ENCODE assay signal across 31 cellular contexts in the genomic region with DNA sequence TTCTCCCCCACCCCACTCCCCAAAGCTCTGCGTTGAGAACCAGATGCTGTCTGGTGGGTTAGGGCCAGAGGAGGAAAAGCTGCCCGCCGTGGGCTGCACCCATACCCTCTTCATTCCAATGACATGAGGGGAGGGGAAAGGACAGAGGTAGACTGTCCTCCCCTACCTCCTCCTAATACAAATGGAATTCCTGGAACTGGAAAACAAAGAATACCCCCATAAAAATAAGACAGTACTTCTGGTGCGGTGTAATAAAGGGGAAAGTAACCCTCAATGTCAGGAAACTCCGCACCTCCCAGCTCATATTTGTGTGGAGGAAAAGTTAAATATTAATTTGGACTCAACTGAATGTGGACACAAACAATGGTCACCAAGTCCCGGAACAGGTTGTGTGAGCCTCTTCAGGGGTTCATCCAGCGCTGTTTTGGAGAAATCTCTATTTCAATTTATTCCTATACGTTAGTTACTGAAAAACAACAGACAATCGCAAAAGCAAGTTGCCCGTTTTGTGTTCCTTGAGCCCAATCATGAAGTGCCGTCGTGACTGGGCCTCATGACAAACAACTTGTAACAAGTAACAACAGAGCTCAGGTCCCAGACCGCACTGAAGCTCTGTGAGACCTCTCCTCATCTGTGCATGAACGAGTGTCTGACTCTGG. TPM values are rescaled to one million over a fixed set of nuclear protein-coding genes. Genes with fewer than 3 reads are reported as not detected.
A peak's percentile ranks its signal among the peaks of the same experiment; 100 is the strongest.
DNase-seq lines count a peak whose midpoint lies in the region; ATAC-seq and TF ChIP-seq lines count a peak whose summit lies in the region.
"Had no signal": no experiment of that assay in that cellular context is flagged by ENCODE, and none has a peak within 500 bp of the region (broad histone marks: within the 10 kb centered on the region; RNA-seq: fewer than 3 reads in every experiment).

No MANE protein-coding gene starts in this region.

- peaks cover 10% of the 10 kb centered on the region for H3K4me1 Mint-ChIP-seq in progenitor cell of endocrine pancreas (ENCODE audit: low read depth)

- TF ChIP-seq CTCF in liver (IDR thresholded peaks at IDR 0.05; ENCODE audit: low read depth, low read length, missing input control), result no peak
- no peak for TF ChIP-seq CTCF in progenitor cell of endocrine pancreas (IDR thresholded peaks at IDR 0.05; ENCODE audit: unreplicated experiment)

- H3K4me3 ChIP-seq in right cardiac atrium (ENCODE audit: low read length) (no peak overlapping the region), liver (ENCODE audit: low read depth in 1 of 3, low read length in 3 of 3) (peak overlapping the region; percentile 24 to 55 (median 49))
- H3K4me3 ChIP-seq: cardiac muscle cell, coronary artery, heart left ventricle, lung, PC-9 had no signal

- peak overlapping the region; percentile 63 to 64 for H3K9ac ChIP-seq in liver (ENCODE audit: low read depth in 1 of 2, low read length in 2 of 2)
- H3K9ac ChIP-seq: parathyroid adenoma had no signal

- H3K9me3 ChIP-seq in right cardiac atrium (ENCODE audit: control insufficient read depth, low read length) (no peaks in the 10 kb centered on the region), liver (ENCODE audit: control insufficient read depth in 4 of 4, low read length in 3 of 4) (no peaks in the 10 kb centered on the region)
- H3K9me3 ChIP-seq: heart left ventricle had no signal

- H3K27ac Mint-ChIP-seq in progenitor cell of endocrine pancreas, result peak overlapping the region; percentile 71
- H3K27ac Mint-ChIP-seq: activated CD4-positive, alpha-beta memory T cell treated with anti-CD3 and anti-CD28 coated beads for 36 hours; activated T-cell treated with anti-CD3 and anti-CD28 coated beads, Interleukin-2, amount 50 U/mL, for 72 hours; nephron progenitor cell had no signal

- H3K36me3 Mint-ChIP-seq in progenitor cell of endocrine pancreas (ENCODE audit: insufficient read depth), result no peaks in the 10 kb centered on the region
- H3K36me3 Mint-ChIP-seq: activated CD4-positive, alpha-beta memory T cell treated with anti-CD3 and anti-CD28 coated beads for 36 hours had no signal

- H3K27ac ChIP-seq in right cardiac atrium (ENCODE audit: low read length) (no peak overlapping the region), liver (ENCODE audit: low read depth in 1 of 2, low read length in 2 of 2) (peak overlapping the region; percentile 83 to 87)
- H3K27ac ChIP-seq: 22Rv1, C4-2B, cardiac muscle cell, coronary artery, heart left ventricle, parathyroid adenoma, PC-9 had no signal

- peak; percentile 3 to 9 for TF ChIP-seq RAD21 in liver (IDR thresholded peaks at IDR 0.05)

- ATAC-seq in right cardiac atrium (no peak), GM18870 (IDR thresholded peaks at IDR 0.05; ENCODE audit: unreplicated experiment) (no peak)
- ATAC-seq: activated CD4-positive, CD25-positive, alpha-beta regulatory T cell treated with anti-CD3 and anti-CD28 coated beads, Interleukin-2, amount 50 U/mL, for 24 hours; activated T-cell treated with anti-CD3 and anti-CD28 coated beads, Interleukin-2, amount 50 U/mL, for 72 hours; esophagus mucosa; heart left ventricle; Right ventricle myocardium inferior; SK-N-SH treated with all-trans-retinoic acid at 6 μM for 48 hours had no signal

- H3K36me3 ChIP-seq in liver (ENCODE audit: control insufficient read depth in 4 of 4, insufficient read depth in 3 of 4, low read depth in 1 of 4, low read length in 3 of 4), result no peaks in the 10 kb centered on the region
- H3K36me3 ChIP-seq: cardiac muscle cell, heart left ventricle had no signal

- no peaks in the 10 kb centered on the region for H3K9me3 Mint-ChIP-seq in progenitor cell of endocrine pancreas (ENCODE audit: low read depth)
- H3K9me3 Mint-ChIP-seq: activated T-cell treated with anti-CD3 and anti-CD28 coated beads, Interleukin-2, amount 50 U/mL, for 72 hours; nephron progenitor cell had no signal

- DNase-seq in cardiac septum (ENCODE audit: low spot score), result peak; percentile 35
- no peak for DNase-seq in right cardiac atrium
- no peak for DNase-seq in progenitor cell of endocrine pancreas (ENCODE audit: low spot score, unreplicated experiment)
- DNase-seq in anterior cingulate cortex (lab: John Stamatoyannopoulos, UW), result no peak
- no peak for DNase-seq in HuH-7 (ENCODE audit: low spot score)
- DNase-seq in activated CD4-positive, alpha-beta T cell treated with anti-CD3 and anti-CD28 coated beads for 1 hour, result no peak
- DNase-seq: activated CD4-positive, alpha-beta memory T cell treated with anti-CD3 and anti-CD28 coated beads for 36 hours; activated T-cell treated with anti-CD3 and anti-CD28 coated beads, Interleukin-2, amount 50 U/mL, for 72 hours; GOT3; heart left ventricle; NCI-H1436 treated with DMSO at 0.1 percent for 48 hours; NCI-H2081 treated with DMSO at 0.1 percent for 48 hours; NCI-H226; PC-9; stimulated activated CD4-positive, alpha-beta T cell treated with anti-CD3 and anti-CD28 coated beads, Interleukin-4, amount 100 ng/mL, for 24 hours; T-helper 2 cell; trophoblast cell had no signal

- intact Hi-C loops in cardiac septum (cut with DNase I) (no loop called here), right cardiac atrium (cut with DNase I) (no loop called here)

- peak overlapping the region; percentile 29 for H3K4me3 Mint-ChIP-seq in progenitor cell of endocrine pancreas (ENCODE audit: low read depth)
- H3K4me3 Mint-ChIP-seq: activated CD4-positive, alpha-beta memory T cell treated with anti-CD3 and anti-CD28 coated beads for 36 hours; activated T-cell treated with anti-CD3 and anti-CD28 coated beads, Interleukin-2, amount 50 U/mL, for 72 hours; nephron progenitor cell had no signal

- H3K27me3 ChIP-seq in right cardiac atrium (ENCODE audit: control insufficient read depth, insufficient read depth) (no peaks in the 10 kb centered on the region), liver (ENCODE audit: control insufficient read depth in 4 of 4, insufficient read depth in 4 of 4, low read length in 3 of 4) (no peaks in the 10 kb centered on the region)

- H3K4me1 ChIP-seq in right cardiac atrium (ENCODE audit: control insufficient read depth, insufficient read depth, low read length) (no peaks in the 10 kb centered on the region), liver (ENCODE audit: control insufficient read depth in 4 of 4, insufficient read depth in 4 of 4, low read length in 3 of 4) (peaks cover 5 to 22% (median 15%) of the 10 kb centered on the region in 4 donors)
- H3K4me1 ChIP-seq: heart left ventricle, parathyroid adenoma had no signal

- 77% methylated on average over 14 of the region's 14 CpGs for WGBS in right cardiac atrium
- 23% methylated on average over 14 of the region's 14 CpGs for WGBS in liver

- H3K27me3 Mint-ChIP-seq in progenitor cell of endocrine pancreas, result peaks cover 31% of the 10 kb centered on the region

TF ChIP-seq in liver, 16 proteins besides CTCF, POLR2A, EP300 and RAD21:
- TF ChIP-seq SP1 (IDR thresholded peaks at IDR 0.05) (peak; percentile 86), FOXA2 (IDR thresholded peaks at IDR 0.05) (peak; percentile 31), HNF4A (conservative IDR thresholded peaks at IDR 0.05) (peak; percentile 60 to 61), REST (IDR thresholded peaks at IDR 0.05) (peak; percentile 92), YY1 (IDR thresholded peaks at IDR 0.05) (peak; percentile 96), HNF4G (IDR thresholded peaks at IDR 0.05) (peak; percentile 9), FOXA1 (IDR thresholded peaks at IDR 0.05) (no peak), TAF1 (conservative IDR thresholded peaks at IDR 0.05) (peak; percentile 82), JUND (IDR thresholded peaks at IDR 0.05) (no peak), EGR1 (IDR thresholded peaks at IDR 0.05; ENCODE audit: low read depth in 2 of 2) (peak in 1 of 2 donors; percentile 11), RXRA (IDR thresholded peaks at IDR 0.05) (no peak)

RNA-seq across cellular contexts. Expression of gene B3GAT1, which starts 55.0 kb away (rescaled TPM):
- 0.27 TPM for total RNA-seq in cardiac septum
- total RNA-seq in right cardiac atrium, result under 1 TPM in 3 of 4 donors, not detected in 1; 0.08 to 0.32 (median 0.29) TPM
- polyA plus RNA-seq in right cardiac atrium, result 0.18 TPM
- total RNA-seq in liver, result under 1 TPM in 1 of 2 donors, not detected in 1; 0.25 TPM
- polyA plus RNA-seq in liver, result 1 to 10 TPM in 1 of 2 donors, under 1 TPM in 1; 0.13 to 6.6 TPM
- 5.1 and 6.3 TPM in 2 replicates for total RNA-seq in progenitor cell of endocrine pancreas
- total RNA-seq: fibroblast of villous mesenchyme, PC-9 had no signal
- polyA plus RNA-seq: cardiac muscle cell had no signal
